30 cellular contexts compared by ENCODE assay signal in genomic region chr16:77193377-77193776, GRCh38. TPM values are rescaled to one million over a fixed set of nuclear protein-coding genes. Genes with fewer than 3 reads are reported as not detected.
DNase-seq lines count a peak whose midpoint lies in the region; ATAC-seq and TF ChIP-seq lines count a peak whose summit lies in the region.
"Had no signal": no experiment of that assay in that cellular context is flagged by ENCODE, and none has a peak within 500 bp of the region (broad histone marks: within the 10 kb centered on the region; RNA-seq: fewer than 3 reads in every experiment).

No MANE protein-coding gene starts in this region.

- H3K27me3 ChIP-seq in H7 (ENCODE audit: control insufficient read depth, insufficient read depth, low read length), result no peaks in the 10 kb centered on the region; the same call in 1 of the 2 replicates
- no peaks in the 10 kb centered on the region for H3K27me3 ChIP-seq in prostate gland (replicated peaks; ENCODE audit: insufficient read depth)
- H3K27me3 ChIP-seq: brain microvascular endothelial cell, sigmoid colon, vagina had no signal

- CTCF ChIA-PET in activated CD4-positive, alpha-beta memory T cell treated with anti-CD3 and anti-CD28 coated beads, Interleukin-2, amount 10 ng/mL, durations not matched to agents 7 days and 5 days (lab: Charles Lee), result no interaction called here
- CTCF ChIA-PET in activated CD4-positive, alpha-beta memory T cell treated with anti-CD3 and anti-CD28 coated beads for 36 hours (lab: Charles Lee), result no interaction called here

- peaks cover 65% of the 10 kb centered on the region for H3K36me3 Mint-ChIP-seq in activated CD4-positive, alpha-beta memory T cell treated with anti-CD3 and anti-CD28 coated beads, Interleukin-2, amount 10 ng/mL, durations not matched to agents 7 days and 5 days (ENCODE audit: low read depth)
- peaks cover 47% of the 10 kb centered on the region for H3K36me3 Mint-ChIP-seq in activated CD4-positive, alpha-beta memory T cell treated with anti-CD3 and anti-CD28 coated beads for 36 hours
- H3K36me3 Mint-ChIP-seq in immature natural killer cell, result peaks cover 26 to 38% (median 28%) of the 10 kb centered on the region in 3 donors

- no peak for TF ChIP-seq CTCF in prostate gland (IDR thresholded peaks at IDR 0.05)

- no peaks in the 10 kb centered on the region for H3K27me3 Mint-ChIP-seq in activated CD4-positive, alpha-beta memory T cell treated with anti-CD3 and anti-CD28 coated beads, Interleukin-2, amount 10 ng/mL, durations not matched to agents 7 days and 5 days
- no peaks in the 10 kb centered on the region for H3K27me3 Mint-ChIP-seq in activated CD4-positive, alpha-beta memory T cell treated with anti-CD3 and anti-CD28 coated beads for 36 hours
- H3K27me3 Mint-ChIP-seq in immature natural killer cell (ENCODE audit: low read depth in 3 of 3), result peaks cover 11 to 17% (median 11%) of the 10 kb centered on the region in 3 donors
- H3K27me3 Mint-ChIP-seq: naive B cell had no signal

- no peak overlapping the region for H3K27ac Mint-ChIP-seq in activated CD4-positive, alpha-beta memory T cell treated with anti-CD3 and anti-CD28 coated beads, Interleukin-2, amount 10 ng/mL, durations not matched to agents 7 days and 5 days
- H3K27ac Mint-ChIP-seq in activated CD4-positive, alpha-beta memory T cell treated with anti-CD3 and anti-CD28 coated beads for 36 hours, result no peak overlapping the region
- peak overlapping the region in 4 of 6 donors; percentile 64 to 99 (median 99) for H3K27ac Mint-ChIP-seq in immature natural killer cell
- H3K27ac Mint-ChIP-seq: mesothelial cell of epicardium had no signal

- H3K4me3 ChIP-seq in H7 (ENCODE audit: insufficient read depth, low read depth, low read length) (no peak overlapping the region), prostate gland (peak overlapping the region; percentile 3 to 67)
- H3K4me3 ChIP-seq: sigmoid colon, vagina had no signal

- no peak for ATAC-seq in GM21360 (IDR thresholded peaks at IDR 0.05; ENCODE audit: unreplicated experiment)
- ATAC-seq: left ventricle myocardium superior; Panc1; stimulated activated naive CD8-positive, alpha-beta T cell treated with anti-CD3 and anti-CD28 coated beads, Interleukin-15, Interleukin-2, amounts not matched to agents 100 U/mL and 50 U/mL, for 24 hours had no signal

- H3K9me3 ChIP-seq in prostate gland, result no peaks in the 10 kb centered on the region
- H3K9me3 ChIP-seq: sigmoid colon, vagina had no signal

- TF ChIP-seq POLR2A in prostate gland (IDR thresholded peaks at IDR 0.05), result no peak

- intact Hi-C loops in activated CD4-positive, alpha-beta memory T cell treated with anti-CD3 and anti-CD28 coated beads for 36 hours (cut with micrococcal nuclease), result no loop called here
- intact Hi-C loops in prostate gland (cut with DNase I), result no loop called here

- 93% methylated on average over 13 of the region's 13 CpGs for WGBS in prostate gland

- H3K9me3 Mint-ChIP-seq in activated CD4-positive, alpha-beta memory T cell treated with anti-CD3 and anti-CD28 coated beads, Interleukin-2, amount 10 ng/mL, durations not matched to agents 7 days and 5 days, result no peaks in the 10 kb centered on the region
- no peaks in the 10 kb centered on the region for H3K9me3 Mint-ChIP-seq in activated CD4-positive, alpha-beta memory T cell treated with anti-CD3 and anti-CD28 coated beads for 36 hours
- H3K9me3 Mint-ChIP-seq in immature natural killer cell, result no peaks in the 10 kb centered on the region
- H3K9me3 Mint-ChIP-seq: mesothelial cell of epicardium had no signal

- peaks cover 41% of the 10 kb centered on the region for H3K4me1 Mint-ChIP-seq in activated CD4-positive, alpha-beta memory T cell treated with anti-CD3 and anti-CD28 coated beads, Interleukin-2, amount 10 ng/mL, durations not matched to agents 7 days and 5 days
- peaks cover 33% of the 10 kb centered on the region for H3K4me1 Mint-ChIP-seq in activated CD4-positive, alpha-beta memory T cell treated with anti-CD3 and anti-CD28 coated beads for 36 hours (ENCODE audit: low read depth)
- H3K4me1 Mint-ChIP-seq in immature natural killer cell, result peaks cover 48 to 62% of the 10 kb centered on the region in 2 donors

- H3K36me3 ChIP-seq in H7 (replicated peaks; ENCODE audit: control insufficient read depth, insufficient read depth, low read length), result peaks cover 12% of the 10 kb centered on the region
- peaks cover 2% of the 10 kb centered on the region in 2 donors for H3K36me3 ChIP-seq in prostate gland

- H3K4me3 Mint-ChIP-seq in activated CD4-positive, alpha-beta memory T cell treated with anti-CD3 and anti-CD28 coated beads, Interleukin-2, amount 10 ng/mL, durations not matched to agents 7 days and 5 days, result peak overlapping the region; percentile 93
- H3K4me3 Mint-ChIP-seq in activated CD4-positive, alpha-beta memory T cell treated with anti-CD3 and anti-CD28 coated beads for 36 hours, result no peak overlapping the region
- peak overlapping the region in 3 of 5 donors; percentile 92 to 98 (median 96) for H3K4me3 Mint-ChIP-seq in immature natural killer cell

- H3K27ac ChIP-seq in prostate gland, result no peak overlapping the region
- H3K27ac ChIP-seq: brain microvascular endothelial cell, sigmoid colon, vagina had no signal

- no peaks in the 10 kb centered on the region for H3K4me1 ChIP-seq in prostate gland (replicated peaks)

- no peak for DNase-seq in activated CD4-positive, alpha-beta memory T cell treated with anti-CD3 and anti-CD28 coated beads, Interleukin-2, amount 10 ng/mL, durations not matched to agents 7 days and 5 days
- DNase-seq in activated CD4-positive, alpha-beta memory T cell treated with anti-CD3 and anti-CD28 coated beads for 36 hours, result no peak
- DNase-seq in H7 (peak; percentile 13), immature natural killer cell (no peak), prostate gland (ENCODE audit: low spot score) (no peak), retina (no peak), inferior parietal cortex (ENCODE audit: extremely low spot score) (no peak)
- DNase-seq: activated CD4-positive, alpha-beta T cell treated with anti-CD3 and anti-CD28 coated beads, Interleukin-2, amount 50 U/mL, for 4 hours; activated CD8-positive, alpha-beta memory T cell treated with anti-CD3 and anti-CD28 coated beads, Interleukin-2, amount 50 U/mL, for 48 hours; activated effector memory CD4-positive, alpha-beta T cell treated with anti-CD3 and anti-CD28 coated beads, Interleukin-2, amount 50 U/mL, for 16 hours; brain microvascular endothelial cell; COR-L47; DMS79; HCEC 1CT; islet precursor cell; left ventricle myocardium superior; naive B cell; NCI-H1105 treated with DMSO at 0.1 percent for 48 hours; NCI-H1930; NCI-H524 treated with DMSO at 0.1 percent for 48 hours; posterior cingulate gyrus; SHP77 treated with DMSO at 0.1 percent for 48 hours; sigmoid colon; stimulated activated naive CD8-positive, alpha-beta T cell treated with anti-CD3 and anti-CD28 coated beads, Interleukin-15, Interleukin-2, amounts not matched to agents 100 U/mL and 50 U/mL, for 24 hours; SW 1271 had no signal

- POLR2A ChIA-PET in activated CD4-positive, alpha-beta memory T cell treated with anti-CD3 and anti-CD28 coated beads, Interleukin-2, amount 10 ng/mL, durations not matched to agents 7 days and 5 days (lab: Charles Lee), result interaction anchor here (0.8 kb wide), 1 partner anchor 19 kb away, joined by 3 read pairs; no protein-coding TSS in a partner anchor
- POLR2A ChIA-PET in activated CD4-positive, alpha-beta memory T cell treated with anti-CD3 and anti-CD28 coated beads for 36 hours (lab: Charles Lee), result no interaction called here

RNA-seq across cellular contexts. Expression of gene MON1B, which starts 2.4 kb away (rescaled TPM):
- 10 to 100 TPM; 74.1 to 75.4 TPM for total RNA-seq in activated CD4-positive, alpha-beta memory T cell treated with anti-CD3 and anti-CD28 coated beads, Interleukin-2, amount 10 ng/mL, durations not matched to agents 7 days and 5 days
- total RNA-seq in activated CD4-positive, alpha-beta memory T cell treated with anti-CD3 and anti-CD28 coated beads for 36 hours, result 10 to 100 TPM; 63.7 to 70.2 TPM
- total RNA-seq in H7 (2014; rRNA removed; shearing (Covaris generic)), result 10.9 and 12.4 TPM in 2 replicates
- 10 to 100 TPM; 28.6 to 66.8 (median 29.4) TPM for polyA plus RNA-seq in immature natural killer cell
- 100 to 1,000 TPM in 1 of 2 donors, 10 to 100 TPM in 1; 53.9 to 116 TPM for total RNA-seq in prostate gland

RNA-seq across cellular contexts. Expression of gene SYCE1L, which starts 5.8 kb away (rescaled TPM):
- total RNA-seq in activated CD4-positive, alpha-beta memory T cell treated with anti-CD3 and anti-CD28 coated beads, Interleukin-2, amount 10 ng/mL, durations not matched to agents 7 days and 5 days, result 10 to 100 TPM in 1 of 2 experiments, 1 to 10 TPM in 1; 5.8 to 12.8 TPM
- 1 to 10 TPM; 3.9 to 5.0 TPM for total RNA-seq in activated CD4-positive, alpha-beta memory T cell treated with anti-CD3 and anti-CD28 coated beads for 36 hours
- 7.2 and 7.8 TPM in 2 replicates for total RNA-seq in H7 (2014; rRNA removed; shearing (Covaris generic))
- polyA plus RNA-seq in immature natural killer cell, result 1 to 10 TPM in 2 of 3 donors, under 1 TPM in 1; 0.61 to 2.9 (median 2.2) TPM
- 1 to 10 TPM; 2.3 to 3.4 TPM for total RNA-seq in prostate gland
- polyA plus RNA-seq: fibroblast of lung had no signal

Comparison
In these comparisons a context has a peak if more than half of its experiments do, and no peak if none do; other contexts are left out.
1. H3K27ac Mint-ChIP-seq: peak in immature natural killer cell (4 of 6); none in activated CD4-positive, alpha-beta memory T cell treated with anti-CD3 and anti-CD28 coated beads, Interleukin-2, amount 10 ng/mL, durations not matched to agents 7 days and 5 days (single experiment) and activated CD4-positive, alpha-beta memory T cell treated with anti-CD3 and anti-CD28 coated beads for 36 hours (single experiment).